In genomic region chr6:168177492-168177891, GRCh38 we compare ENCODE assay signal across 22 cellular contexts.
"Had no signal": no experiment of that assay in that cellular context is flagged by ENCODE, and none has a peak within 500 bp of the region (broad histone marks: within the 10 kb centered on the region; RNA-seq: fewer than 3 reads in every experiment).

No MANE protein-coding gene starts in this region.

- H3K27ac ChIP-seq: HL-60, SJSA1, SK-N-MC had no signal

- DNase-seq: KBM-7, MV-4-11, NCI-H1048, NCI-H1105, NCI-H1417, NCI-H1436 treated with DMSO at 0.1 percent for 48 hours, NCI-H1694 treated with DMSO at 0.1 percent for 48 hours, NCI-H1930, NCI-H2081, NCI-H2171, NCI-H226, NCI-H446, NCI-H510A, NCI-H524 treated with DMSO at 0.1 percent for 48 hours, NCI-H69, NCI-H774, Right ventricle myocardium superior, RPMI8226, SIG-M5 had no signal

- H3K4me1 ChIP-seq: SJSA1 had no signal

- H3K4me3 ChIP-seq: SJSA1, SK-N-MC had no signal

- H3K9me3 ChIP-seq: SJSA1 had no signal

- H3K36me3 ChIP-seq: SJSA1 had no signal
